In genomic region chr5:111512026-111512405, GRCh38 we compare ENCODE assay signal across 8 cellular contexts. TPM values are rescaled to one million over a fixed set of nuclear protein-coding genes. Genes with fewer than 3 reads are reported as not detected.
DNase-seq lines count a peak whose midpoint lies in the region; ATAC-seq lines count a peak whose summit lies in the region.

No MANE protein-coding gene starts in this region.

- no peaks in the 10 kb centered on the region for H3K9me3 Mint-ChIP-seq in memory B cell

- DNase-seq in GM04504 (ENCODE audit: low read depth) (peak; percentile 11), HCEC 1CT (peak; percentile 29), NCI-H524 treated with DMSO at 0.1 percent for 48 hours (lab: John Stamatoyannopoulos, UW) (peak; percentile 29), memory B cell (ENCODE audit: low spot score in 2 of 2) (no peak), ureter (ENCODE audit: low spot score) (peak; percentile 53), COLO829 (ENCODE audit: low spot score) (no peak), GM19240 (ENCODE audit: insufficient read length, low spot score) (no peak)

- H3K4me1 Mint-ChIP-seq in memory B cell, result peaks cover 18% of the 10 kb centered on the region

- peak overlapping the region; percentile 94 for H3K27ac Mint-ChIP-seq in memory B cell

- ATAC-seq in memory B cell (ENCODE audit: low read depth), result no peak

- no peaks in the 10 kb centered on the region for H3K27me3 Mint-ChIP-seq in memory B cell

- H3K27ac ChIP-seq in cingulate gyrus (ENCODE audit: low read depth, low read length), result peak overlapping the region; percentile 88

- peak overlapping the region; percentile 100 for H3K4me3 Mint-ChIP-seq in memory B cell

- H3K36me3 Mint-ChIP-seq in memory B cell, result no peaks in the 10 kb centered on the region

RNA-seq across cellular contexts. Expression of gene STARD4, which starts 0.3 kb away (rescaled TPM):
- 8.9 TPM for total RNA-seq in ureter

Comparison
In these comparisons a context has a peak if more than half of its experiments do, and no peak if none do; other contexts are left out.
1. DNase-seq: peak in GM04504 (single experiment), HCEC 1CT (single experiment), NCI-H524 treated with DMSO at 0.1 percent for 48 hours (single experiment) and ureter (single experiment); none in memory B cell (0 of 2), COLO829 (single experiment) and GM19240 (single experiment).